Comparison of ENCODE assay signal across 21 cellular contexts in the genomic region with DNA sequence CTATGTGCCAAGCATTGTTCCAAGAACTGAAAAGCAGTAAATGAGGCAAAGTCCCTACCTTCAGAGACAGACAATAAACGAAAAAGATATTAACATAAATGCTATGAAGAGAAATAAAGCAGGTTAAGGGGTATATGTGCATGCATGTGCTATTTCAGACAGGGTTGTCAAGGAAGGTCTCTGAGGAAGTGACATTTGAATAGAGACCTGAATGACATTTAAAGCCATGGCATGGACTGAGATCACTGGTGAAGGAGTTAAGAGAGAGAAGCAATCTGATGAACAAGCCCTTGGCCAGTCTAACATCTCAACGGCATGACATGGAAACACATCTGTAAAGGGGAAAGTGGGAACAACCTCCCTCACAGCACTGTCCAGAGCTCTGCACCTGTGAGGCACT. TPM values are rescaled to one million over a fixed set of nuclear protein-coding genes. Genes with fewer than 3 reads are reported as not detected.
DNase-seq lines count a peak whose midpoint lies in the region; ATAC-seq, FAIRE-seq and TF ChIP-seq lines count a peak whose summit lies in the region.
"Had no signal": no experiment of that assay in that cellular context is flagged by ENCODE, and none has a peak within 500 bp of the region (broad histone marks: within the 10 kb centered on the region; RNA-seq: fewer than 3 reads in every experiment).

No MANE protein-coding gene starts in this region.

- H2AFZ ChIP-seq in OCI-LY1 (ENCODE audit: low read length): no peak overlapping the region
- no peak overlapping the region for H2AFZ ChIP-seq in osteoblast (ENCODE audit: low read length)

- H3K9me2 ChIP-seq in OCI-LY1 (ENCODE audit: low read depth, low read length): no peaks in the 10 kb centered on the region

- H3K4me3 Mint-ChIP-seq in memory B cell: peak overlapping the region; percentile 65
- H3K4me3 Mint-ChIP-seq: CD8-positive, alpha-beta memory T cell; H9 had no signal

- peaks cover 53% of the 10 kb centered on the region for H3K4me1 Mint-ChIP-seq in memory B cell
- H3K4me1 Mint-ChIP-seq: CD8-positive, alpha-beta memory T cell had no signal

- H3K4me2 ChIP-seq in OCI-LY1 (ENCODE audit: low read length): peak overlapping the region; percentile 40
- no peak overlapping the region for H3K4me2 ChIP-seq in osteoblast (ENCODE audit: insufficient read depth, low read length)

- H3K27ac ChIP-seq in OCI-LY1 (ENCODE audit: low read depth, low read length, poor library complexity, severe bottlenecking): peak overlapping the region; percentile 90
- no peak overlapping the region for H3K27ac ChIP-seq in osteoblast (ENCODE audit: low read depth, low read length)
- H3K27ac ChIP-seq: BLaER1 treated with 17β-estradiol and CSF1 and Interleukin-3, amounts not matched to agents 10 nM and 100 nM; HL-60 had no signal

- H3K27me3 ChIP-seq in OCI-LY1 (ENCODE audit: insufficient read depth, low read length): no peaks in the 10 kb centered on the region
- H3K27me3 ChIP-seq in osteoblast (ENCODE audit: insufficient read depth, low read length): no peaks in the 10 kb centered on the region
- H3K27me3 ChIP-seq: BLaER1 treated with 17β-estradiol and CSF1 and Interleukin-3, amounts not matched to agents 10 nM and 100 nM had no signal

- no peaks in the 10 kb centered on the region for H4K20me1 ChIP-seq in OCI-LY1 (ENCODE audit: insufficient read depth, low read length)
- H4K20me1 ChIP-seq in osteoblast (ENCODE audit: insufficient read depth, low read length): peaks cover 8% of the 10 kb centered on the region

- H3K36me3 ChIP-seq in OCI-LY1 (ENCODE audit: insufficient read depth, low read length) (peaks cover 77% of the 10 kb centered on the region), osteoblast (ENCODE audit: insufficient read depth, low read length) (no peaks in the 10 kb centered on the region)

- H3K9ac ChIP-seq in OCI-LY1 (ENCODE audit: low read length): peak overlapping the region; percentile 54; the same call in 1 of the 2 replicates
- H3K9ac ChIP-seq: BLaER1 treated with 17β-estradiol and CSF1 and Interleukin-3, amounts not matched to agents 10 nM and 100 nM had no signal

- H3K36me3 Mint-ChIP-seq in memory B cell: peaks cover 24% of the 10 kb centered on the region

- H3K79me2 ChIP-seq in OCI-LY1 (ENCODE audit: insufficient read depth, low read length) (0 out of 2 replicates have a peak, but pooled peaks cover 5% of the 10 kb centered on the region), osteoblast (ENCODE audit: insufficient read depth, low read length) (peaks cover 30% of the 10 kb centered on the region)

- H3K27me3 Mint-ChIP-seq in memory B cell: no peaks in the 10 kb centered on the region
- H3K27me3 Mint-ChIP-seq: CD8-positive, alpha-beta memory T cell had no signal

- DNase-seq in GM12891 (ENCODE audit: insufficient read length, low spot score) (no peak), memory B cell (ENCODE audit: low spot score in 2 of 2) (no peak), osteoblast (ENCODE audit: insufficient read length, low spot score, missing footprints) (no peak), AG20443 (ENCODE audit: low spot score) (no peak), T1000 (lab: John Stamatoyannopoulos, UW) (no peak)
- no peak for DNase-seq in activated T-cell treated with anti-CD3 and anti-CD28 coated beads, Interleukin-2, amount 50 U/mL, for 1 hour
- DNase-seq: ACHN; AML-193; CD8-positive, alpha-beta memory T cell; COR-L47; DMS 273 treated with DMSO at 0.1 percent for 48 hours; DMS53; DND-41; H9 had no signal

- H3K27ac Mint-ChIP-seq in memory B cell: peak overlapping the region; percentile 73

- no peak for TF ChIP-seq POLR2A in GM12891 (IDR thresholded peaks at IDR 0.05; ENCODE audit: low read depth, low read length)

- FAIRE-seq in GM12891 (lab: Jason Lieb, UNC): peak; percentile 80
- FAIRE-seq: A204.1, G401.6, H1, K562 had no signal

- H3K4me3 ChIP-seq in OCI-LY1 (ENCODE audit: low read depth, low read length, poor library complexity, severe bottlenecking) (peak overlapping the region; percentile 27), osteoblast (ENCODE audit: insufficient read depth, low read length) (no peak overlapping the region)
- H3K4me3 ChIP-seq: BLaER1 treated with 17β-estradiol and CSF1 and Interleukin-3, amounts not matched to agents 10 nM and 100 nM; K562 had no signal

- TF ChIP-seq CTCF in OCI-LY1 (IDR thresholded peaks at IDR 0.05; ENCODE audit: low read length) (no peak), osteoblast (IDR thresholded peaks at IDR 0.05; ENCODE audit: extremely low read depth, low read depth, low read length) (no peak)

- H3K9me3 ChIP-seq in OCI-LY1 (ENCODE audit: low read length): peaks cover 18% of the 10 kb centered on the region
- H3K9me3 ChIP-seq in osteoblast (ENCODE audit: low read depth, low read length): no peaks in the 10 kb centered on the region

- peaks cover 5% of the 10 kb centered on the region for H3K9me3 Mint-ChIP-seq in memory B cell

- H3F3A ChIP-seq in OCI-LY1 (ENCODE audit: insufficient read depth, low read length): peaks cover 5% of the 10 kb centered on the region; the same call in 1 of the 2 replicates

- ATAC-seq in memory B cell (ENCODE audit: low read depth): peak; percentile 21
- ATAC-seq: K562 had no signal

- H3K4me1 ChIP-seq in OCI-LY1 (ENCODE audit: insufficient read depth, low read length, severe bottlenecking) (peaks cover 45% of the 10 kb centered on the region), osteoblast (ENCODE audit: insufficient read depth, low read length) (no peaks in the 10 kb centered on the region)

TF ChIP-seq in GM12891, 5 proteins besides CTCF, POLR2A, EP300 and RAD21:
- TF ChIP-seq SPI1 (IDR thresholded peaks at IDR 0.05; ENCODE audit: low read depth, low read length) (peak; percentile 62), TAF1 (IDR thresholded peaks at IDR 0.05; ENCODE audit: low read depth, low read length) (no peak), POU2F2 (IDR thresholded peaks at IDR 0.05; ENCODE audit: low read depth, low read length) (no peak), PAX5 (IDR thresholded peaks at IDR 0.05; ENCODE audit: insufficient read depth, low read length, severe bottlenecking) (no peak)

RNA-seq across cellular contexts. Expression of a gene that starts 14.5 kb away (rescaled TPM):
- polyA plus RNA-seq in GM12891 (2012; ENCODE audit: low read depth, missing spikeins): 16.6 TPM
- total RNA-seq in osteoblast: 27.7 and 28.6 TPM in 2 replicates

RNA-seq across cellular contexts. Expression of a gene that starts 30.7 kb away (rescaled TPM):
- polyA plus RNA-seq in GM12891 (2012; ENCODE audit: low read depth, missing spikeins): 242 TPM
- total RNA-seq in osteoblast: 69.5 and 72.4 TPM in 2 replicates
